In the genomic region with DNA sequence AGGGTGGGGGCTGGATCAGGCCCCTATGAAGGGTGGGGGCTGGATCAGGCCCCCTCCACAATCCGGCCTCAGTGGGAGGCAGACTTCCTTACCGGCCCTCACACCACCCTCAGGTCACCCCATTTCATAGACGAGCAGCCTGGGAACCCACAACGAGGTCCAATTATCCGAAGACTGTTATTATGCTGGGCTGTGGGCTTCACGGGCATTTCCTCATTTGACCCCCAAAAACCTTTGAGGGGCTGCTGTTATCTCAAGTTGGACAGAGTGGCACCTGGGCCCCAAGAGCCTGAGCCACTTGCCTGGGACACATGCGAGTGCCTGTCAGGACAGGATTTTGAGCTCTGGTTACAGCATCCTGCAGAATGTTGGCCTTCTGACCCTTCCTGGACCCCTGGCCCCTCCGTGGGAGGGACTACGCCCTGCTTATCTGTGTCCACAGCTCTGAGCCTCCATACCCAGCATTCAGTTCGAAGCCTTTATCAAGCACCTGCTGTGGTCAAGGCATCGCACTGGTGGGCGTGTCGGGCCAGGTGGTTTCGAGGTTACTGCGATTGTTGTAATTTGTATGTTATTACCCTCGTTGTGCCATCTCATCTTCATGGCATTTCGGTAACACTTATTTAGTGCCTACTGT, we compare ENCODE assay signal across 22 cellular contexts. TPM values are rescaled to one million over a fixed set of nuclear protein-coding genes. Genes with fewer than 3 reads are reported as not detected.
"Had no signal": no experiment of that assay in that cellular context is flagged by ENCODE, and none has a peak within 500 bp of the region (broad histone marks: within the 10 kb centered on the region; RNA-seq: fewer than 3 reads in every experiment).

No MANE protein-coding gene starts in this region.

- DNase-seq: activated CD4-positive, CD25-positive, alpha-beta regulatory T cell treated with anti-CD3 and anti-CD28 coated beads, Interleukin-2, amount 50 U/mL, for 72 hours; activated naive CD8-positive, alpha-beta T cell treated with anti-CD3 and anti-CD28 coated beads for 36 hours; amygdala; brain microvascular endothelial cell; cortex of kidney; effector CD4-positive, alpha-beta T cell; esophagus squamous epithelium; hippocampal formation; mesendoderm; stimulated activated CD4-positive, alpha-beta T cell treated with anti-CD3 and anti-CD28 coated beads, Interleukin-12 subunit alpha, Interleukin-12 subunit beta, amount 100 ng/mL, for 4 hours; stimulated activated CD4-positive, alpha-beta T cell treated with anti-CD3 and anti-CD28 coated beads, Interleukin-2, amount 100 ng/mL, for 24 hours; upper lobe of right lung had no signal

- H3K9me3 Mint-ChIP-seq: activated naive CD8-positive, alpha-beta T cell treated with anti-CD3 and anti-CD28 coated beads for 36 hours; activated T-helper 1 cell treated with anti-CD3 and anti-CD28 coated beads, Interleukin-12 subunit alpha, Interleukin-12 subunit beta, Interleukin-2, Interleukin-4 antibody, amounts not matched to agents 30 ng/mL and 10 ng/mL and 1 ng/mL, durations not matched to agents 14 hours and 24 hours and 36 hours; T-helper 2 cell treated with Interferon-gamma antibody and Interleukin-4, amounts not matched to agents 5 μg/mL and 100 μg/mL, for 36 hours had no signal

- H3K27me3 ChIP-seq: upper lobe of right lung had no signal

- H3K4me3 Mint-ChIP-seq: activated naive CD8-positive, alpha-beta T cell treated with anti-CD3 and anti-CD28 coated beads for 36 hours; activated T-helper 1 cell treated with anti-CD3 and anti-CD28 coated beads, Interleukin-12 subunit alpha, Interleukin-12 subunit beta, Interleukin-2, Interleukin-4 antibody, amounts not matched to agents 30 ng/mL and 10 ng/mL and 1 ng/mL, durations not matched to agents 14 hours and 24 hours and 36 hours; T-helper 2 cell treated with Interferon-gamma antibody and Interleukin-4, amounts not matched to agents 5 μg/mL and 100 μg/mL, for 36 hours had no signal

- H3K36me3 ChIP-seq: brain microvascular endothelial cell, esophagus squamous epithelium, thoracic aorta, upper lobe of right lung had no signal

- H3K4me3 ChIP-seq: esophagus squamous epithelium, thoracic aorta, upper lobe of right lung had no signal

- H3K9me3 ChIP-seq: esophagus squamous epithelium, thoracic aorta, upper lobe of right lung had no signal

- H3K27ac Mint-ChIP-seq: activated naive CD8-positive, alpha-beta T cell treated with anti-CD3 and anti-CD28 coated beads for 36 hours; activated T-helper 1 cell treated with anti-CD3 and anti-CD28 coated beads, Interleukin-12 subunit alpha, Interleukin-12 subunit beta, Interleukin-2, Interleukin-4 antibody, amounts not matched to agents 30 ng/mL and 10 ng/mL and 1 ng/mL, durations not matched to agents 14 hours and 24 hours and 36 hours; T-helper 2 cell treated with Interferon-gamma antibody and Interleukin-4, amounts not matched to agents 5 μg/mL and 100 μg/mL, for 36 hours had no signal

- H3K27me3 Mint-ChIP-seq: activated naive CD8-positive, alpha-beta T cell treated with anti-CD3 and anti-CD28 coated beads for 36 hours had no signal

- ATAC-seq: sciatic nerve, upper lobe of right lung had no signal

- H3K36me3 Mint-ChIP-seq: activated naive CD8-positive, alpha-beta T cell treated with anti-CD3 and anti-CD28 coated beads for 36 hours had no signal

RNA-seq across cellular contexts. Expression of a gene that starts 56.8 kb away (rescaled TPM):
- total RNA-seq: activated CD8-positive, alpha-beta memory T cell treated with anti-CD3 and anti-CD28 coated beads for 36 hours; activated T-helper 1 cell treated with anti-CD3 and anti-CD28 coated beads, Interleukin-12 subunit alpha, Interleukin-12 subunit beta, Interleukin-2, Interleukin-4 antibody, amounts not matched to agents 30 ng/mL and 10 ng/mL and 1 ng/mL, durations not matched to agents 14 hours and 24 hours and 36 hours; esophagus squamous epithelium; fibroblast of villous mesenchyme; glomerular endothelial cell; kidney epithelial cell; osteocyte; pulmonary artery endothelial cell; sciatic nerve; thoracic aorta had no signal
